ENCODE assay signal across 8 cellular contexts in genomic region chr9:93134740-93135444, GRCh38. TPM values are rescaled to one million over a fixed set of nuclear protein-coding genes. Genes with fewer than 3 reads are reported as not detected.
DNase-seq lines count a peak whose midpoint lies in the region; ATAC-seq, FAIRE-seq and TF ChIP-seq lines count a peak whose summit lies in the region.

No MANE protein-coding gene starts in this region.

- peaks cover 3% of the 10 kb centered on the region for H3K36me3 Mint-ChIP-seq in activated T-cell treated with anti-CD3 and anti-CD28 coated beads, Interleukin-2, amount 50 U/mL, for 4 hours (ENCODE audit: insufficient read depth)

- intact Hi-C loops in ascending aorta (cut with DNase I) (loop anchor here (1.0 to 10.0 kb wide), 4 partner anchors 40 to 430 kb away; partner anchors contain the start of genes BICD2, FAM120A and FAM120AOS), HepG2 (cut with micrococcal nuclease; ENCODE audit: unreplicated experiment) (no loop called here)

- H3K4me1 ChIP-seq in ascending aorta: peaks cover 23 to 34% of the 10 kb centered on the region in 2 donors
- H3K4me1 ChIP-seq in HepG2 (ENCODE audit: insufficient read depth, low read length): peaks cover 77% of the 10 kb centered on the region
- H3K4me1 ChIP-seq in tibial nerve: peaks cover 0 to 61% (median 38%) of the 10 kb centered on the region in 4 donors

- no peaks in the 10 kb centered on the region for H3K27me3 Mint-ChIP-seq in activated T-cell treated with anti-CD3 and anti-CD28 coated beads, Interleukin-2, amount 50 U/mL, for 4 hours (ENCODE audit: low read depth)

- no peak for DNase-seq in activated T-cell treated with anti-CD3 and anti-CD28 coated beads, Interleukin-2, amount 50 U/mL, for 4 hours
- no peak for DNase-seq in activated T-cell treated with anti-CD3 and anti-CD28 coated beads for 4 hours
- DNase-seq in ascending aorta (ENCODE audit: low spot score in 2 of 2): no peak
- no peak for DNase-seq in HepG2 (ENCODE audit: low spot score)
- DNase-seq in tibial nerve (ENCODE audit: low spot score in 2 of 2): no peak
- no peak for DNase-seq in KBM-7
- DNase-seq in dedifferentiated amniotic fluid mesenchymal stem cell (ENCODE audit: extremely low spot score): no peak
- no peak for DNase-seq in EL

- peaks cover 36% of the 10 kb centered on the region for H3K79me2 ChIP-seq in HepG2 (ENCODE audit: insufficient read depth, low read length)

- H4K20me1 ChIP-seq in HepG2 (ENCODE audit: insufficient read depth, low read length): no peaks in the 10 kb centered on the region

- peak overlapping the region; percentile 89 for H3K4me2 ChIP-seq in HepG2 (ENCODE audit: low read depth, low read length)

- peak overlapping the region; percentile 77 to 91 for H3K4me3 ChIP-seq in ascending aorta
- peak overlapping the region; percentile 60 to 96 (median 92) for H3K4me3 ChIP-seq in HepG2 (replicated peaks in 1 of 3; ENCODE audit: insufficient read depth in 1 of 3, low read depth in 2 of 3, low read length in 3 of 3)
- H3K4me3 ChIP-seq in tibial nerve: peak overlapping the region; percentile 69 to 97 (median 70)

- peak overlapping the region; percentile 84 for H3K4me3 Mint-ChIP-seq in activated T-cell treated with anti-CD3 and anti-CD28 coated beads, Interleukin-2, amount 50 U/mL, for 4 hours

- H2AFZ ChIP-seq in HepG2 (ENCODE audit: low read length): no peak overlapping the region

- H3K36me3 ChIP-seq in ascending aorta (no peaks in the 10 kb centered on the region), HepG2 (replicated peaks in 1 of 2; ENCODE audit: control insufficient read depth in 1 of 2, insufficient read depth in 2 of 2, low read length in 2 of 2) (peaks cover 3 to 5% of the 10 kb centered on the region in 2 experiments; a peak in 3 of 5 replicates), tibial nerve (no peaks in the 10 kb centered on the region)

- no peaks in the 10 kb centered on the region for H3K9me3 Mint-ChIP-seq in activated T-cell treated with anti-CD3 and anti-CD28 coated beads, Interleukin-2, amount 50 U/mL, for 4 hours

- no peak for ATAC-seq in activated T-cell treated with anti-CD3 and anti-CD28 coated beads, Interleukin-2, amount 50 U/mL, for 4 hours
- no peak for ATAC-seq in HepG2

- 48% methylated on average over 5 of the region's 14 CpGs for WGBS in HepG2 (ENCODE audit: low lambda C conversion rate)
- 73 to 75% methylated on average over 13 to 14 of the region's 14 CpGs for WGBS in tibial nerve, 2 donors

- FAIRE-seq in HepG2 (lab: Jason Lieb, UNC): no peak

- no TSS peak for BruUV-seq in HepG2 (replicated peaks; lab: Mats Ljungman, UMichigan)

- no peak for TF ChIP-seq CTCF in ascending aorta (IDR thresholded peaks at IDR 0.05)
- TF ChIP-seq CTCF in HepG2 (CRISPR knock-in tag; IDR thresholded peaks at IDR 0.05): 0 out of 2 replicates have a peak, but pooled peaks have one; percentile 0
- TF ChIP-seq CTCF in tibial nerve (IDR thresholded peaks at IDR 0.05): no peak

- H3K27me3 ChIP-seq in ascending aorta (no peaks in the 10 kb centered on the region), HepG2 (ENCODE audit: control insufficient read depth in 1 of 2, insufficient read depth in 2 of 2, low read length in 2 of 2) (peaks cover 3 to 6% of the 10 kb centered on the region in 2 experiments; a peak in 1 of 5 replicates), tibial nerve (no peaks in the 10 kb centered on the region)

- TF ChIP-seq POLR2A in HepG2 (IDR thresholded peaks at IDR 0.05; ENCODE audit: insufficient read depth in 1 of 2, low read depth in 2 of 2, low read length in 2 of 2) (no peak), tibial nerve (IDR thresholded peaks at IDR 0.05) (no peak)

- TF ChIP-seq EP300 in HepG2 (IDR thresholded peaks at IDR 0.05; ENCODE audit: low read depth in 2 of 2, low read length in 2 of 2): no peak
- no peak for TF ChIP-seq EP300 in HepG2 (CRISPR knock-in tag; IDR thresholded peaks at IDR 0.05; ENCODE audit: borderline replicate concordance)
- no peak for TF ChIP-seq EP300 in tibial nerve (IDR thresholded peaks at IDR 0.05)

- in situ Hi-C loops in HepG2 (cut with HindIII; ENCODE audit: extremely low pct_ligation_motif_present, low pct_unique_long_range_greater_than_20kb) (no loop called here), KBM-7 (cut with MboI; ENCODE audit: low pct_unique_long_range_greater_than_20kb, low sequenced_read_pairs) (no loop called here)

- TF ChIP-seq RAD21 in HepG2 (CRISPR knock-in tag; IDR thresholded peaks at IDR 0.05): no peak

- peaks cover 50% of the 10 kb centered on the region for H3K4me1 Mint-ChIP-seq in activated T-cell treated with anti-CD3 and anti-CD28 coated beads, Interleukin-2, amount 50 U/mL, for 4 hours (ENCODE audit: low read depth)

- H3K9me3 ChIP-seq in ascending aorta (peaks cover 0 to 4% of the 10 kb centered on the region in 2 donors), HepG2 (ENCODE audit: low read length) (no peaks in the 10 kb centered on the region), tibial nerve (peaks cover 0 to 6% (median 0%) of the 10 kb centered on the region in 4 donors)

- H3K9ac ChIP-seq in HepG2 (ENCODE audit: insufficient read depth, low read depth, low read length): peak overlapping the region; percentile 82

- CTCF ChIA-PET in HepG2 (lab: Yijun Ruan, JAX; ENCODE audit: low intra/inter-chr PET ratio, low total read pairs): no interaction called here

- POLR2A ChIA-PET in HepG2 (lab: Yijun Ruan, JAX): interaction anchor here (1.3 to 7.5 kb wide), 10 partner anchors 9 to 317 kb away, joined by 5 to 195 read pairs (median 16); partner anchors contain the start of gene CARD19

- H3K27ac ChIP-seq in ascending aorta: peak overlapping the region; percentile 98 to 99
- H3K27ac ChIP-seq in HepG2 (ENCODE audit: extremely low read length, insufficient read depth, low read length): peak overlapping the region; percentile 99
- H3K27ac ChIP-seq in tibial nerve: peak overlapping the region; percentile 92 to 98 (median 96)

RNA-seq across cellular contexts. Expression of gene NINJ1, which starts 0.8 kb away (rescaled TPM):
- total RNA-seq in activated T-cell treated with anti-CD3 and anti-CD28 coated beads, Interleukin-2, amount 50 U/mL, for 4 hours: 10 to 100 TPM; 48.6 to 69.8 (median 50.1) TPM
- 156 TPM for total RNA-seq in ascending aorta
- total RNA-seq in HepG2 (2016; rRNA removed; fragmentation: Illumina TruSeq; extraction: Trizol): 77.1 and 92.1 TPM in 2 replicates
- 104 and 127 TPM in 2 replicates for total RNA-seq in HepG2 (2016; cell fraction: cytosol; rRNA removed; fragmentation: Illumina TruSeq; extraction: Trizol; ENCODE audit: low read depth)
- total RNA-seq in HepG2 (2016; cell fraction: insoluble cytoplasmic fraction; rRNA removed; fragmentation: Illumina TruSeq; extraction: Trizol): 66.8 and 94.8 TPM in 2 replicates
- total RNA-seq in HepG2 (2016; cell fraction: membrane; rRNA removed; fragmentation: Illumina TruSeq; extraction: Trizol): 149 and 180 TPM in 2 replicates
- 48.9 and 58.7 TPM in 2 replicates for total RNA-seq in HepG2 (2016; cell fraction: nucleus; rRNA removed; fragmentation: Illumina TruSeq; extraction: Trizol)
- polyA plus RNA-seq in HepG2 (2011; rRNA removed): 81.2 and 109 TPM in 2 replicates
- polyA plus RNA-seq in HepG2 (2011; cell fraction: cytosol; rRNA removed): 83.2 and 110 TPM in 2 replicates
- 62.3 and 83.6 TPM in 2 replicates for polyA plus RNA-seq in HepG2 (2011; cell fraction: nucleus; rRNA removed)
- 77.3 and 145 TPM in 2 replicates for polyA plus RNA-seq in HepG2 (2012)
- polyA plus RNA-seq in HepG2 (2016; cell fraction: cytosol; fragmentation: Illumina TruSeq; extraction: Trizol; ENCODE audit: low read depth): 196 and 226 TPM in 2 replicates
- polyA plus RNA-seq in HepG2 (2016; cell fraction: insoluble cytoplasmic fraction; fragmentation: Illumina TruSeq; extraction: Trizol; ENCODE audit: low read depth): 104 and 130 TPM in 2 replicates
- 235 and 242 TPM in 2 replicates for polyA plus RNA-seq in HepG2 (2016; cell fraction: membrane; fragmentation: Illumina TruSeq; extraction: Trizol; ENCODE audit: low read depth)
- 122 and 127 TPM in 2 replicates for polyA plus RNA-seq in HepG2 (2016; cell fraction: nucleus; fragmentation: Illumina TruSeq; extraction: Trizol; ENCODE audit: insufficient read depth, low read depth)
- polyA minus RNA-seq in HepG2 (2011; rRNA and poly(A)+ RNA removed; ENCODE audit: low replicate concordance): 22.5 and 101 TPM in 2 replicates
- 26.1 and 26.7 TPM in 2 replicates for polyA minus RNA-seq in HepG2 (2011; cell fraction: cytosol; rRNA and poly(A)+ RNA removed)
- polyA minus RNA-seq in HepG2 (2011; cell fraction: nucleus; rRNA and poly(A)+ RNA removed): 17.8 and 21.8 TPM in 2 replicates
- total RNA-seq in tibial nerve: 10 to 100 TPM; 48.2 to 98.8 (median 72.9) TPM

RNA-seq across cellular contexts. Expression of gene CARD19, which starts 38.9 kb away (rescaled TPM):
- 10 to 100 TPM; 25.5 to 33.8 (median 28.4) TPM for total RNA-seq in activated T-cell treated with anti-CD3 and anti-CD28 coated beads, Interleukin-2, amount 50 U/mL, for 4 hours
- total RNA-seq in ascending aorta (212 TPM), HepG2 (2016; rRNA removed; fragmentation: Illumina TruSeq; extraction: Trizol) (15.2 and 18.4 TPM in 2 replicates), tibial nerve (10 to 100 TPM; 53.4 to 93.6 (median 60.7) TPM)
- total RNA-seq in HepG2 (2016; cell fraction: cytosol; rRNA removed; fragmentation: Illumina TruSeq; extraction: Trizol; ENCODE audit: low read depth): 15.8 and 20.2 TPM in 2 replicates
- 18.6 and 20.5 TPM in 2 replicates for total RNA-seq in HepG2 (2016; cell fraction: insoluble cytoplasmic fraction; rRNA removed; fragmentation: Illumina TruSeq; extraction: Trizol)
- total RNA-seq in HepG2 (2016; cell fraction: membrane; rRNA removed; fragmentation: Illumina TruSeq; extraction: Trizol): 17.3 and 29.5 TPM in 2 replicates
- 8.3 and 12.2 TPM in 2 replicates for total RNA-seq in HepG2 (2016; cell fraction: nucleus; rRNA removed; fragmentation: Illumina TruSeq; extraction: Trizol)
- polyA plus RNA-seq in HepG2 (2011; rRNA removed): 47.2 and 62.0 TPM in 2 replicates
- 33.8 and 73.1 TPM in 2 replicates for polyA plus RNA-seq in HepG2 (2011; cell fraction: cytosol; rRNA removed)
- 101 and 106 TPM in 2 replicates for polyA plus RNA-seq in HepG2 (2011; cell fraction: nucleus; rRNA removed)
- polyA plus RNA-seq in HepG2 (2012): 14.6 TPM in 2 replicates
- 16.0 and 27.0 TPM in 2 replicates for polyA plus RNA-seq in HepG2 (2016; cell fraction: cytosol; fragmentation: Illumina TruSeq; extraction: Trizol; ENCODE audit: low read depth)
- polyA plus RNA-seq in HepG2 (2016; cell fraction: insoluble cytoplasmic fraction; fragmentation: Illumina TruSeq; extraction: Trizol; ENCODE audit: low read depth): 14.7 and 18.5 TPM in 2 replicates
- polyA plus RNA-seq in HepG2 (2016; cell fraction: membrane; fragmentation: Illumina TruSeq; extraction: Trizol; ENCODE audit: low read depth): 13.4 and 18.5 TPM in 2 replicates
- 25.1 and 25.9 TPM in 2 replicates for polyA plus RNA-seq in HepG2 (2016; cell fraction: nucleus; fragmentation: Illumina TruSeq; extraction: Trizol; ENCODE audit: insufficient read depth, low read depth)
- polyA minus RNA-seq in HepG2 (2011; rRNA and poly(A)+ RNA removed; ENCODE audit: low replicate concordance): 11.5 and 28.1 TPM in 2 replicates
- polyA minus RNA-seq in HepG2 (2011; cell fraction: cytosol; rRNA and poly(A)+ RNA removed): 14.0 and 17.6 TPM in 2 replicates
- 11.3 and 12.8 TPM in 2 replicates for polyA minus RNA-seq in HepG2 (2011; cell fraction: nucleus; rRNA and poly(A)+ RNA removed)

RNA-seq across cellular contexts. Expression of gene WNK2, which starts 49.0 kb away (rescaled TPM):
- 1 to 10 TPM; 2.7 to 3.3 (median 3.0) TPM for total RNA-seq in activated T-cell treated with anti-CD3 and anti-CD28 coated beads, Interleukin-2, amount 50 U/mL, for 4 hours
- total RNA-seq in ascending aorta: not detected
- total RNA-seq in HepG2 (2016; rRNA removed; fragmentation: Illumina TruSeq; extraction: Trizol): 10.5 and 16.6 TPM in 2 replicates
- total RNA-seq in HepG2 (2016; cell fraction: cytosol; rRNA removed; fragmentation: Illumina TruSeq; extraction: Trizol; ENCODE audit: low read depth): 2.8 and 5.4 TPM in 2 replicates
- total RNA-seq in HepG2 (2016; cell fraction: insoluble cytoplasmic fraction; rRNA removed; fragmentation: Illumina TruSeq; extraction: Trizol): 7.9 and 14.6 TPM in 2 replicates
- total RNA-seq in HepG2 (2016; cell fraction: membrane; rRNA removed; fragmentation: Illumina TruSeq; extraction: Trizol): 9.4 and 9.8 TPM in 2 replicates
- 21.0 and 29.3 TPM in 2 replicates for total RNA-seq in HepG2 (2016; cell fraction: nucleus; rRNA removed; fragmentation: Illumina TruSeq; extraction: Trizol)
- polyA plus RNA-seq in HepG2 (2011; rRNA removed): 11.4 and 12.0 TPM in 2 replicates
- 3.1 and 5.3 TPM in 2 replicates for polyA plus RNA-seq in HepG2 (2011; cell fraction: cytosol; rRNA removed)
- polyA plus RNA-seq in HepG2 (2011; cell fraction: nucleus; rRNA removed): 98.4 and 126 TPM in 2 replicates
- 29.1 and 39.4 TPM in 2 replicates for polyA plus RNA-seq in HepG2 (2012)
- polyA plus RNA-seq in HepG2 (2016; cell fraction: cytosol; fragmentation: Illumina TruSeq; extraction: Trizol; ENCODE audit: low read depth): 3.2 and 4.2 TPM in 2 replicates
- 18.9 and 27.7 TPM in 2 replicates for polyA plus RNA-seq in HepG2 (2016; cell fraction: insoluble cytoplasmic fraction; fragmentation: Illumina TruSeq; extraction: Trizol; ENCODE audit: low read depth)
- polyA plus RNA-seq in HepG2 (2016; cell fraction: membrane; fragmentation: Illumina TruSeq; extraction: Trizol; ENCODE audit: low read depth): 4.9 and 6.5 TPM in 2 replicates
- polyA plus RNA-seq in HepG2 (2016; cell fraction: nucleus; fragmentation: Illumina TruSeq; extraction: Trizol; ENCODE audit: insufficient read depth, low read depth): 87.2 and 94.8 TPM in 2 replicates
- polyA minus RNA-seq in HepG2 (2011; rRNA and poly(A)+ RNA removed; ENCODE audit: low replicate concordance): 8.4 and 22.7 TPM in 2 replicates
- 15.8 and 17.9 TPM in 2 replicates for polyA minus RNA-seq in HepG2 (2011; cell fraction: cytosol; rRNA and poly(A)+ RNA removed)
- polyA minus RNA-seq in HepG2 (2011; cell fraction: nucleus; rRNA and poly(A)+ RNA removed): 32.8 and 40.0 TPM in 2 replicates
- 10 to 100 TPM in 2 of 4 donors, 1 to 10 TPM in 2; 3.8 to 17.7 (median 9.0) TPM for total RNA-seq in tibial nerve
